In the genomic region with DNA sequence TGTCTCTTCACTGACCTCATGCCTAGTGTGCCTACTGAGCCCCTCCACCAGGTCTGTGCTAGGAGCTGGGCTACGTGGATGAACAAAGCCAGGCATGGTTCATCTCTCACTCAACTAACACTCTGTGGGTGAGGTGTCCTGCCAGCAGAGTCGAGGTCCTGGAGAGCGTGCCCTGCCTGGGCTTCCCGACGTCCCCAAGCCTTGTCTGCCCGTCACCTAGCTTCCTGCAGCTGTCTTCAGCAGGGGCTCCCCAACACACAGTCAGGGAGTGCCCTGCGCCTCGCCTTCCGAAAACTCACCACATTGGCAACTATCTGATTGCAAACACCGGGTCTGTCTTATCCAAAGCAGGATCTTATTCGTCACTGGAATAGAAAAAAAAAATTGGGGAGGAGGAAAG, we compare ENCODE assay signal across 21 cellular contexts.
DNase-seq lines count a peak whose midpoint lies in the region; ATAC-seq lines count a peak whose summit lies in the region.
"Had no signal": no experiment of that assay in that cellular context is flagged by ENCODE, and none has a peak within 500 bp of the region (broad histone marks: within the 10 kb centered on the region; RNA-seq: fewer than 3 reads in every experiment).

No MANE protein-coding gene starts in this region.

- no peaks in the 10 kb centered on the region for H3K4me1 Mint-ChIP-seq in stimulated activated naive CD8-positive, alpha-beta T cell treated with anti-CD3 and anti-CD28 coated beads, Interleukin-15, amount 100 ng/mL, for 72 hours
- H3K4me1 Mint-ChIP-seq in stimulated activated memory B cell treated with anti-CD40 and anti-IgM and Interleukin-4, amounts not matched to agents 10 μg/mL and 1 μg/mL and 100 μg/mL, for 72 hours, result no peaks in the 10 kb centered on the region
- H3K4me1 Mint-ChIP-seq: CD14-positive monocyte; CD8-positive, alpha-beta memory T cell had no signal

- H3K27ac ChIP-seq in neuronal stem cell (replicated peaks; ENCODE audit: low read length) (no peak overlapping the region), aorta (ENCODE audit: low read depth in 1 of 2, low read length in 2 of 2) (no peak overlapping the region)
- H3K27ac ChIP-seq: A549; BLaER1 treated with 17β-estradiol and CSF1 and Interleukin-3, amounts not matched to agents 10 nM and 100 nM had no signal

- H3K79me1 ChIP-seq in neuronal stem cell (ENCODE audit: low read depth, low read length), result no peaks in the 10 kb centered on the region

- H2BK15ac ChIP-seq in neuronal stem cell (ENCODE audit: low read length), result no peak overlapping the region

- H3K4me2 ChIP-seq in neuronal stem cell (ENCODE audit: insufficient read depth, low read length, poor library complexity, severe bottlenecking), result no peak overlapping the region
- H3K4me2 ChIP-seq: A549; BLaER1 treated with 17β-estradiol and CSF1 and Interleukin-3, amounts not matched to agents 10 nM and 100 nM; GM23338 had no signal

- no CpG with 5 or more reads among the region's 11 CpGs for WGBS in neuronal stem cell (ENCODE audit: extremely low coverage in 2 of 2, insufficient read length in 2 of 2, insufficient replicate concordance in 1 of 2), 2 donors
- WGBS in aorta, 2 donors, result 80 to 85% methylated on average over 11 of the region's 11 CpGs

- H3K4me3 ChIP-seq in neuronal stem cell (ENCODE audit: low read length in 2 of 2) (no peak overlapping the region), aorta (ENCODE audit: low read length in 2 of 2) (no peak overlapping the region)
- H3K4me3 ChIP-seq: A549; BLaER1 treated with 17β-estradiol and CSF1 and Interleukin-3, amounts not matched to agents 10 nM and 100 nM; GM23338 had no signal

- no peak overlapping the region for H3K4me3 Mint-ChIP-seq in stimulated activated naive CD8-positive, alpha-beta T cell treated with anti-CD3 and anti-CD28 coated beads, Interleukin-15, amount 100 ng/mL, for 72 hours
- no peak overlapping the region for H3K4me3 Mint-ChIP-seq in stimulated activated memory B cell treated with anti-CD40 and anti-IgM and Interleukin-4, amounts not matched to agents 10 μg/mL and 1 μg/mL and 100 μg/mL, for 72 hours
- H3K4me3 Mint-ChIP-seq: CD14-positive monocyte; CD4-positive, alpha-beta T cell; CD8-positive, alpha-beta memory T cell; GM23338; H9; HFFc6 had no signal

- no peak overlapping the region for H3K4ac ChIP-seq in neuronal stem cell (ENCODE audit: low read length)

- H4K8ac ChIP-seq in neuronal stem cell (ENCODE audit: low read depth, low read length), result no peak overlapping the region

- no peak overlapping the region for H2BK5ac ChIP-seq in neuronal stem cell (ENCODE audit: low read length)

- no peaks in the 10 kb centered on the region for H3K9me3 ChIP-seq in neuronal stem cell (replicated peaks in 1 of 2; ENCODE audit: control insufficient read depth in 2 of 2, insufficient read depth in 1 of 2, low read depth in 1 of 2, low read length in 2 of 2)
- H3K9me3 ChIP-seq in aorta (ENCODE audit: control insufficient read depth, low read length), result no peaks in the 10 kb centered on the region
- H3K9me3 ChIP-seq: A549; BE2C; BLaER1 treated with 17β-estradiol and CSF1 and Interleukin-3, amounts not matched to agents 10 nM and 100 nM had no signal

- H2AFZ ChIP-seq in neuronal stem cell (ENCODE audit: low read length), result no peak overlapping the region
- H2AFZ ChIP-seq: GM23338 had no signal

- no peak overlapping the region for H3K9ac ChIP-seq in neuronal stem cell (ENCODE audit: low read depth, low read length, poor library complexity)
- H3K9ac ChIP-seq: BLaER1 treated with 17β-estradiol and CSF1 and Interleukin-3, amounts not matched to agents 10 nM and 100 nM had no signal

- intact Hi-C loops in aorta (cut with DNase I), result no loop called here

- no peaks in the 10 kb centered on the region for H3K9me3 Mint-ChIP-seq in stimulated activated naive CD8-positive, alpha-beta T cell treated with anti-CD3 and anti-CD28 coated beads, Interleukin-15, amount 100 ng/mL, for 72 hours
- H3K9me3 Mint-ChIP-seq in stimulated activated memory B cell treated with anti-CD40 and anti-IgM and Interleukin-4, amounts not matched to agents 10 μg/mL and 1 μg/mL and 100 μg/mL, for 72 hours, result no peaks in the 10 kb centered on the region
- H3K9me3 Mint-ChIP-seq: CD14-positive monocyte; CD4-positive, alpha-beta T cell; CD8-positive, alpha-beta memory T cell; GM23338; H9 had no signal

- H3K27me3 ChIP-seq in neuronal stem cell (ENCODE audit: control insufficient read depth in 3 of 3, insufficient read depth in 3 of 3, low read depth in 1 of 3, low read length in 3 of 3) (peaks cover 0 to 18% (median 0%) of the 10 kb centered on the region in 3 experiments), aorta (ENCODE audit: control insufficient read depth in 1 of 2, insufficient read depth in 2 of 2, low read length in 1 of 2) (no peaks in the 10 kb centered on the region)
- H3K27me3 ChIP-seq: BE2C; BLaER1 treated with 17β-estradiol and CSF1 and Interleukin-3, amounts not matched to agents 10 nM and 100 nM had no signal

- no peaks in the 10 kb centered on the region for H3K36me3 Mint-ChIP-seq in stimulated activated memory B cell treated with anti-CD40 and anti-IgM and Interleukin-4, amounts not matched to agents 10 μg/mL and 1 μg/mL and 100 μg/mL, for 72 hours
- H3K36me3 Mint-ChIP-seq: CD14-positive monocyte; CD8-positive, alpha-beta memory T cell had no signal

- DNase-seq in stimulated activated naive CD8-positive, alpha-beta T cell treated with anti-CD3 and anti-CD28 coated beads, Interleukin-15, amount 100 ng/mL, for 72 hours, result no peak
- DNase-seq in stimulated activated naive CD8-positive, alpha-beta T cell treated with anti-CD3 and anti-CD28 coated beads, Interleukin-15, Interleukin-2, amounts not matched to agents 100 U/mL and 50 U/mL, for 24 hours, result no peak
- no peak for DNase-seq in neuronal stem cell (ENCODE audit: low spot score)
- no peak for DNase-seq in aorta
- DNase-seq: 8988T; ACHN; AML-193; BE2C; CD4-positive, alpha-beta T cell; CD8-positive, alpha-beta memory T cell; DMS 273 treated with DMSO at 0.1 percent for 48 hours; DMS53; GF-D8; H9; HFFc6 had no signal

- H3K4me1 ChIP-seq in neuronal stem cell (ENCODE audit: control insufficient read depth in 2 of 2, insufficient read depth in 1 of 2, low read depth in 1 of 2, low read length in 2 of 2), result peaks cover 0 to 20% of the 10 kb centered on the region in 2 donors
- no peaks in the 10 kb centered on the region for H3K4me1 ChIP-seq in aorta (ENCODE audit: control insufficient read depth in 1 of 2, insufficient read depth in 2 of 2, low read length in 2 of 2)
- H3K4me1 ChIP-seq: A549; BE2C; BLaER1 treated with 17β-estradiol and CSF1 and Interleukin-3, amounts not matched to agents 10 nM and 100 nM had no signal

- no peaks in the 10 kb centered on the region for H3K36me3 ChIP-seq in neuronal stem cell (replicated peaks in 1 of 2; ENCODE audit: control insufficient read depth in 2 of 2, insufficient read depth in 2 of 2, low read length in 2 of 2)
- H3K36me3 ChIP-seq in aorta (ENCODE audit: control insufficient read depth in 1 of 2, insufficient read depth in 2 of 2, low read length in 1 of 2), result no peaks in the 10 kb centered on the region
- H3K36me3 ChIP-seq: BE2C; BLaER1 treated with 17β-estradiol and CSF1 and Interleukin-3, amounts not matched to agents 10 nM and 100 nM had no signal

- H3K27me3 Mint-ChIP-seq in stimulated activated naive CD8-positive, alpha-beta T cell treated with anti-CD3 and anti-CD28 coated beads, Interleukin-15, amount 100 ng/mL, for 72 hours, result peaks cover 27% of the 10 kb centered on the region
- peaks cover 29% of the 10 kb centered on the region for H3K27me3 Mint-ChIP-seq in stimulated activated memory B cell treated with anti-CD40 and anti-IgM and Interleukin-4, amounts not matched to agents 10 μg/mL and 1 μg/mL and 100 μg/mL, for 72 hours

- H4K91ac ChIP-seq in neuronal stem cell (ENCODE audit: low read depth, low read length, poor library complexity), result no peak overlapping the region

- ATAC-seq in stimulated activated naive CD8-positive, alpha-beta T cell treated with anti-CD3 and anti-CD28 coated beads, Interleukin-15, amount 100 ng/mL, for 72 hours, result no peak
- no peak for ATAC-seq in stimulated activated naive CD8-positive, alpha-beta T cell treated with anti-CD3 and anti-CD28 coated beads, Interleukin-15, Interleukin-2, amounts not matched to agents 100 U/mL and 50 U/mL, for 24 hours
- ATAC-seq in stimulated activated memory B cell treated with anti-CD40 and anti-IgM and Interleukin-4, amounts not matched to agents 10 μg/mL and 1 μg/mL and 100 μg/mL, for 72 hours, result no peak
- ATAC-seq in HG02852 (IDR thresholded peaks at IDR 0.05; ENCODE audit: unreplicated experiment) (no peak), aorta (ENCODE audit: low FRiP score) (no peak)
- ATAC-seq: A549, GM23338 had no signal

- H3K23ac ChIP-seq in neuronal stem cell (ENCODE audit: low read depth, low read length, poor library complexity), result no peak overlapping the region

- peak overlapping the region; percentile 39 for H3K18ac ChIP-seq in neuronal stem cell (ENCODE audit: low read length)

- peak overlapping the region; percentile 64 for H2BK120ac ChIP-seq in neuronal stem cell (ENCODE audit: low read depth, low read length)

- peak overlapping the region; percentile 51 for H2AK5ac ChIP-seq in neuronal stem cell (ENCODE audit: low read depth, low read length)

- H3K14ac ChIP-seq in neuronal stem cell (ENCODE audit: low read length), result peak overlapping the region; percentile 25

- peak overlapping the region; percentile 82 for H2BK12ac ChIP-seq in neuronal stem cell (ENCODE audit: low read length)

- peak overlapping the region; percentile 44 to 77 for H3K27ac Mint-ChIP-seq in stimulated activated naive CD8-positive, alpha-beta T cell treated with anti-CD3 and anti-CD28 coated beads, Interleukin-15, amount 100 ng/mL, for 72 hours
- peak overlapping the region; percentile 15 for H3K27ac Mint-ChIP-seq in stimulated activated memory B cell treated with anti-CD40 and anti-IgM and Interleukin-4, amounts not matched to agents 10 μg/mL and 1 μg/mL and 100 μg/mL, for 72 hours
- H3K27ac Mint-ChIP-seq: CD14-positive monocyte; CD4-positive, alpha-beta T cell; GM23338; HFFc6 had no signal
